8 cellular contexts compared by ENCODE assay signal in genomic region chr21:33402011-33402979, GRCh38. TPM values are rescaled to one million over a fixed set of nuclear protein-coding genes. Genes with fewer than 3 reads are reported as not detected.
DNase-seq lines count a peak whose midpoint lies in the region; ATAC-seq and TF ChIP-seq lines count a peak whose summit lies in the region.

No MANE protein-coding gene starts in this region.

- peak overlapping the region; percentile 91 to 96 (median 93) for H3K27ac ChIP-seq in gastroesophageal sphincter

- no peaks in the 10 kb centered on the region for H3K9me3 ChIP-seq in gastroesophageal sphincter

- peaks cover 0 to 44% (median 8%) of the 10 kb centered on the region in 3 donors for H3K4me1 ChIP-seq in gastroesophageal sphincter

- no peak overlapping the region for H3K27ac Mint-ChIP-seq in activated T-cell treated with anti-CD3 and anti-CD28 coated beads, Interleukin-2, amount 50 U/mL, for 72 hours
- no peak overlapping the region for H3K27ac Mint-ChIP-seq in natural killer cell treated with Interleukin-12 subunit alpha and Interleukin-12 subunit beta and Interleukin-15 and Interleukin-18, amount 100 ng/mL, for 72 hours

- no peak for ATAC-seq in activated T-cell treated with anti-CD3 and anti-CD28 coated beads, Interleukin-2, amount 50 U/mL, for 72 hours (replicated peaks in 1 of 2)
- peak; percentile 78 for ATAC-seq in gastroesophageal sphincter
- no peak for ATAC-seq in natural killer cell treated with Interleukin-12 subunit alpha and Interleukin-12 subunit beta and Interleukin-15 and Interleukin-18, amount 100 ng/mL, for 72 hours
- no peak for ATAC-seq in HG02642 (IDR thresholded peaks at IDR 0.05; ENCODE audit: poor library complexity, unreplicated experiment)
- ATAC-seq in GM21526 (IDR thresholded peaks at IDR 0.05; ENCODE audit: low FRiP score, unreplicated experiment): no peak

- no peaks in the 10 kb centered on the region for H3K27me3 ChIP-seq in gastroesophageal sphincter

- peak overlapping the region; percentile 56 to 73 for H3K4me3 Mint-ChIP-seq in activated T-cell treated with anti-CD3 and anti-CD28 coated beads, Interleukin-2, amount 50 U/mL, for 72 hours
- peak overlapping the region; percentile 39 for H3K4me3 Mint-ChIP-seq in natural killer cell treated with Interleukin-12 subunit alpha and Interleukin-12 subunit beta and Interleukin-15 and Interleukin-18, amount 100 ng/mL, for 72 hours

- peak; percentile 53 to 54 for TF ChIP-seq POLR2A in gastroesophageal sphincter (IDR thresholded peaks at IDR 0.05)

- 35 to 54% methylated on average over 26 to 30 of the region's 44 CpGs for WGBS in gastroesophageal sphincter (ENCODE audit: low coverage in 1 of 2), 2 donors

- DNase-seq in COLO829 (ENCODE audit: low spot score) (peak; percentile 36), HS-27A (ENCODE audit: low read depth) (peak; percentile 50), SW480 (ENCODE audit: low spot score) (no peak)
- no peak for DNase-seq in activated T-cell treated with anti-CD3 and anti-CD28 coated beads, Interleukin-2, amount 50 U/mL, for 72 hours
- DNase-seq in natural killer cell treated with Interleukin-12 subunit alpha and Interleukin-12 subunit beta and Interleukin-15 and Interleukin-18, amount 100 ng/mL, for 72 hours (ENCODE audit: low spot score): no peak

- no peaks in the 10 kb centered on the region for H3K36me3 ChIP-seq in gastroesophageal sphincter

- peaks cover 5 to 7% of the 10 kb centered on the region in 2 donors for H3K36me3 Mint-ChIP-seq in activated T-cell treated with anti-CD3 and anti-CD28 coated beads, Interleukin-2, amount 50 U/mL, for 72 hours (ENCODE audit: insufficient read depth in 2 of 2)
- no peaks in the 10 kb centered on the region for H3K36me3 Mint-ChIP-seq in natural killer cell treated with Interleukin-12 subunit alpha and Interleukin-12 subunit beta and Interleukin-15 and Interleukin-18, amount 100 ng/mL, for 72 hours

- no peak for TF ChIP-seq CTCF in gastroesophageal sphincter (IDR thresholded peaks at IDR 0.05)

- peak overlapping the region; percentile 96 for H3K4me3 ChIP-seq in gastroesophageal sphincter

- no peak for TF ChIP-seq EP300 in gastroesophageal sphincter (IDR thresholded peaks at IDR 0.05)

- H3K9me3 Mint-ChIP-seq in activated T-cell treated with anti-CD3 and anti-CD28 coated beads, Interleukin-2, amount 50 U/mL, for 72 hours: peaks cover 0 to 1% of the 10 kb centered on the region in 2 donors
- H3K9me3 Mint-ChIP-seq in natural killer cell treated with Interleukin-12 subunit alpha and Interleukin-12 subunit beta and Interleukin-15 and Interleukin-18, amount 100 ng/mL, for 72 hours: no peaks in the 10 kb centered on the region

- H3K4me1 Mint-ChIP-seq in activated T-cell treated with anti-CD3 and anti-CD28 coated beads, Interleukin-2, amount 50 U/mL, for 72 hours (ENCODE audit: low read depth): peaks cover 41% of the 10 kb centered on the region
- peaks cover 7 to 10% of the 10 kb centered on the region in 2 donors for H3K4me1 Mint-ChIP-seq in natural killer cell treated with Interleukin-12 subunit alpha and Interleukin-12 subunit beta and Interleukin-15 and Interleukin-18, amount 100 ng/mL, for 72 hours (ENCODE audit: low read depth in 2 of 2)

- H3K27me3 Mint-ChIP-seq in activated T-cell treated with anti-CD3 and anti-CD28 coated beads, Interleukin-2, amount 50 U/mL, for 72 hours (ENCODE audit: low read depth): peaks cover 6% of the 10 kb centered on the region
- peaks cover 48 to 60% of the 10 kb centered on the region in 2 donors for H3K27me3 Mint-ChIP-seq in natural killer cell treated with Interleukin-12 subunit alpha and Interleukin-12 subunit beta and Interleukin-15 and Interleukin-18, amount 100 ng/mL, for 72 hours

RNA-seq across cellular contexts. Expression of gene IFNGR2, which starts 0.9 kb away (rescaled TPM):
- total RNA-seq in activated T-cell treated with anti-CD3 and anti-CD28 coated beads, Interleukin-2, amount 50 U/mL, for 72 hours: 10 to 100 TPM; 25.2 to 34.6 TPM
- total RNA-seq in gastroesophageal sphincter: 10 to 100 TPM; 19.6 to 53.7 (median 41.1) TPM
- total RNA-seq in natural killer cell treated with Interleukin-12 subunit alpha and Interleukin-12 subunit beta and Interleukin-15 and Interleukin-18, amount 100 ng/mL, for 72 hours: 1 to 10 TPM in 1 of 2 donors, not detected in 1; 1.6 TPM

Comparison
In these comparisons a context has a peak if more than half of its experiments do, and no peak if none do; other contexts are left out.
1. DNase-seq: peak in COLO829 (single experiment) and HS-27A (single experiment); none in activated T-cell treated with anti-CD3 and anti-CD28 coated beads, Interleukin-2, amount 50 U/mL, for 72 hours (0 of 2), natural killer cell treated with Interleukin-12 subunit alpha and Interleukin-12 subunit beta and Interleukin-15 and Interleukin-18, amount 100 ng/mL, for 72 hours (single experiment) and SW480 (single experiment).
2. RNA of gene IFNGR2, which starts 0.9 kb away (total RNA-seq): 19.6 to 53.7 TPM in gastroesophageal sphincter and 25.2 to 34.6 TPM in activated T-cell treated with anti-CD3 and anti-CD28 coated beads, Interleukin-2, amount 50 U/mL, for 72 hours; 1.6 TPM in natural killer cell treated with Interleukin-12 subunit alpha and Interleukin-12 subunit beta and Interleukin-15 and Interleukin-18, amount 100 ng/mL, for 72 hours; every median in the first group is over 4 times any median in the second.